Comparison of ENCODE assay signal across 9 cellular contexts in genomic region chr5:61450170-61450815, GRCh38.
DNase-seq lines count a peak whose midpoint lies in the region; ATAC-seq, FAIRE-seq and TF ChIP-seq lines count a peak whose summit lies in the region.
"Had no signal": no experiment of that assay in that cellular context is flagged by ENCODE, and none has a peak within 500 bp of the region (broad histone marks: within the 10 kb centered on the region; RNA-seq: fewer than 3 reads in every experiment).

No MANE protein-coding gene starts in this region.

- ATAC-seq in GM21737 (IDR thresholded peaks at IDR 0.05; ENCODE audit: unreplicated experiment) = no peak

- no peak for TF ChIP-seq EP300 in esophagus muscularis mucosa (IDR thresholded peaks at IDR 0.05)

- no peaks in the 10 kb centered on the region for H3K27me3 Mint-ChIP-seq in nephron progenitor cell (ENCODE audit: low read depth, poor library complexity)

- intact Hi-C loops in esophagus muscularis mucosa (cut with DNase I) = loop anchor here (2.0 kb wide), 1 partner anchor 41 kb away; no protein-coding TSS in a partner anchor
- intact Hi-C loops in posterior cingulate gyrus (cut with DNase I) = no loop called here

- no peaks in the 10 kb centered on the region for H3K36me3 ChIP-seq in esophagus muscularis mucosa

- FAIRE-seq in RCC 7860 (lab: Jason Lieb, UNC) = peak; percentile 80

- no peak for TF ChIP-seq POLR2A in esophagus muscularis mucosa (IDR thresholded peaks at IDR 0.05; ENCODE audit: low read depth)

- no peak overlapping the region for H3K4me3 Mint-ChIP-seq in nephron progenitor cell

- no peaks in the 10 kb centered on the region for H3K27me3 ChIP-seq in esophagus muscularis mucosa

- TF ChIP-seq CTCF in esophagus muscularis mucosa (IDR thresholded peaks at IDR 0.05) = no peak
- no peak for TF ChIP-seq CTCF in nephron progenitor cell (IDR thresholded peaks at IDR 0.05)

- peak overlapping the region; percentile 50 to 78 (median 56) for H3K27ac ChIP-seq in esophagus muscularis mucosa (replicated peaks in 1 of 4)

- H3K36me3 Mint-ChIP-seq in nephron progenitor cell (ENCODE audit: low read depth) = peaks cover 46% of the 10 kb centered on the region

- peaks cover 0 to 8% (median 0%) of the 10 kb centered on the region in 4 donors for H3K9me3 ChIP-seq in esophagus muscularis mucosa

- no peak overlapping the region for H3K4me3 ChIP-seq in esophagus muscularis mucosa

- DNase-seq in Ammon's horn (ENCODE audit: low spot score) (peak; percentile 58), RCC 7860 (ENCODE audit: low spot score) (peak; percentile 36), esophagus muscularis mucosa (ENCODE audit: extremely low spot score) (no peak), nephron progenitor cell (no peak), NCI-H1105 treated with DMSO at 0.1 percent for 48 hours (lab: John Stamatoyannopoulos, UW) (no peak), NCI-H2029 treated with DMSO at 0.1 percent for 48 hours (lab: John Stamatoyannopoulos, UW) (no peak), posterior cingulate gyrus (no peak)
- DNase-seq: activated CD8-positive, alpha-beta memory T cell treated with anti-CD3 and anti-CD28 coated beads for 24 hours had no signal

- H3K4me1 ChIP-seq in esophagus muscularis mucosa = peaks cover 19 to 53% (median 41%) of the 10 kb centered on the region in 4 donors

- WGBS in esophagus muscularis mucosa = 40% methylated on average over 1 of the region's 1 CpG

- H3K4me1 Mint-ChIP-seq in nephron progenitor cell = peaks cover 21% of the 10 kb centered on the region

- H3K27ac Mint-ChIP-seq in nephron progenitor cell = peak overlapping the region; percentile 72

- H3K9me3 Mint-ChIP-seq in nephron progenitor cell = peaks cover 33% of the 10 kb centered on the region

Comparison
In these comparisons a context has a peak if more than half of its experiments do, and no peak if none do; other contexts are left out.
1. DNase-seq: peak in Ammon's horn (single experiment) and RCC 7860 (single experiment); none in esophagus muscularis mucosa (single experiment), nephron progenitor cell (single experiment), NCI-H1105 treated with DMSO at 0.1 percent for 48 hours (single experiment), NCI-H2029 treated with DMSO at 0.1 percent for 48 hours (single experiment) and posterior cingulate gyrus (0 of 10).